Comparison of ENCODE assay signal across 8 cellular contexts in the genomic region with DNA sequence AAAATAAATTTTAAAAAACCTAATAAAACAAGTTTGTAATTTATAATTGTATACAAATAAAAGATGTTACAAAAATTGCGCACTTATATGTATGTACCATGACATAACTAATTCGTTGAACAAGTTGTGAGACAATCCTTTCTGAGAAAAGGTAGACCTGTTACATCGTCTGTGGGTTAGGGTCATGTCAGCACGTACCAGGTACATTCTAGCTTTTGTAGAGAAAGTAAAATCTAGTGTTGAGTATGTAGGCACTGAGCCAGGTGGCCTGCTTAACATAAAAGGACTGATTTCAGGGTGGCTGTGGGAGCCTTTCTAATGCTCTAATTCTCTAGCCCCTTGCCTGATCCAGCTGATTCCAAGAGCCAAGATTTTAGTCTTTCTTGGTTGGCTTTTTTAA. TPM values are rescaled to one million over a fixed set of nuclear protein-coding genes. Genes with fewer than 3 reads are reported as not detected.
DNase-seq lines count a peak whose midpoint lies in the region; ATAC-seq and TF ChIP-seq lines count a peak whose summit lies in the region.

No MANE protein-coding gene starts in this region.

- no peaks in the 10 kb centered on the region for H3K9me3 Mint-ChIP-seq in memory B cell

- intact Hi-C loops in A673 (cut with micrococcal nuclease; ENCODE audit: unreplicated experiment): loop anchor here (10.0 kb wide), 1 partner anchor 815 kb away; no protein-coding TSS in a partner anchor

- H3K4me3 Mint-ChIP-seq in memory B cell: peak overlapping the region; percentile 96

- H3K9me3 ChIP-seq in A673 (ENCODE audit: low read depth, low read length, poor library complexity, severe bottlenecking): no peaks in the 10 kb centered on the region

- peaks cover 5% of the 10 kb centered on the region for H3K4me1 ChIP-seq in A673 (ENCODE audit: insufficient read depth, low read length, poor library complexity, severe bottlenecking)

- no peaks in the 10 kb centered on the region for H3K27me3 Mint-ChIP-seq in memory B cell

- H3K36me3 ChIP-seq in A673 (ENCODE audit: insufficient read depth, low read length, poor library complexity, severe bottlenecking): peaks cover 20% of the 10 kb centered on the region

- ATAC-seq in memory B cell (ENCODE audit: low read depth) (no peak), GM19328 (IDR thresholded peaks at IDR 0.05; ENCODE audit: unreplicated experiment) (no peak), GM18858 (IDR thresholded peaks at IDR 0.05; ENCODE audit: unreplicated experiment) (no peak), GM19452 (IDR thresholded peaks at IDR 0.05; ENCODE audit: unreplicated experiment) (no peak)

- peaks cover 23% of the 10 kb centered on the region for H3K4me1 Mint-ChIP-seq in memory B cell

- H3K27ac ChIP-seq in A673 (ENCODE audit: low read depth, low read length, poor library complexity, severe bottlenecking): peak overlapping the region; percentile 90
- H3K27ac ChIP-seq in HL-60 (replicated peaks): peak overlapping the region; percentile 94

- no peak for DNase-seq in A673 (ENCODE audit: low spot score)
- DNase-seq in HL-60 (ENCODE audit: low read depth in 1 of 2, low spot score in 1 of 2): peak in 1 of 2 experiments; percentile 13
- DNase-seq in amniotic epithelial cell (ENCODE audit: low read depth): peak; percentile 53
- DNase-seq in memory B cell (ENCODE audit: low spot score in 2 of 2): no peak
- DNase-seq in SK-N-DZ (ENCODE audit: low spot score): no peak

- POLR2A ChIA-PET in A673 (lab: Charles Lee; ENCODE audit: low non-redundant PET): no interaction called here

- no peaks in the 10 kb centered on the region for H3K27me3 ChIP-seq in A673 (replicated peaks; ENCODE audit: insufficient read depth, low read depth, low read length, poor library complexity)
- no peaks in the 10 kb centered on the region for H3K27me3 ChIP-seq in HL-60 (ENCODE audit: insufficient read depth, poor library complexity, severe bottlenecking)

- CTCF ChIA-PET in A673 (lab: Charles Lee): no interaction called here

- H3K36me3 Mint-ChIP-seq in memory B cell: peaks cover 1% of the 10 kb centered on the region

- no TSS peak for BruUV-seq in A673 (replicated peaks; lab: Mats Ljungman, UMichigan)

- H3K27ac Mint-ChIP-seq in memory B cell: peak overlapping the region; percentile 94

- peak overlapping the region; percentile 75 for H3K4me3 ChIP-seq in A673 (ENCODE audit: low read depth, low read length, poor library complexity, severe bottlenecking)
- H3K4me3 ChIP-seq in HL-60 (replicated peaks; ENCODE audit: insufficient read depth, low read length): peak overlapping the region; percentile 83

- TF ChIP-seq CTCF in A673 (conservative IDR thresholded peaks at IDR 0.05; ENCODE audit: low read depth, low read length): no peak
- no peak for TF ChIP-seq CTCF in HL-60 (IDR thresholded peaks at IDR 0.05; ENCODE audit: insufficient read depth, low read length)

RNA-seq across cellular contexts. Expression of a gene that starts 10.4 kb away (rescaled TPM):
- 168 and 183 TPM in 2 replicates for total RNA-seq in A673 (2021)
- 151 and 154 TPM in 2 replicates for polyA plus RNA-seq in SK-N-DZ (2014; cell fraction: cytosol; rRNA removed)
- 42.5 and 61.5 TPM in 2 replicates for polyA plus RNA-seq in SK-N-DZ (2014; cell fraction: nucleus; rRNA removed)

RNA-seq across cellular contexts. Expression of a gene that starts 26.0 kb away (rescaled TPM):
- not detected in 2 replicates for total RNA-seq in A673 (2021)
- not detected in 2 replicates for polyA plus RNA-seq in SK-N-DZ (2014; cell fraction: cytosol; rRNA removed)
- not detected in 2 replicates for polyA plus RNA-seq in SK-N-DZ (2014; cell fraction: nucleus; rRNA removed)

RNA-seq across cellular contexts. Expression of a gene that starts 39.5 kb away (rescaled TPM):
- 34.5 and 37.7 TPM in 2 replicates for total RNA-seq in A673 (2021)
- 84.3 and 90.7 TPM in 2 replicates for polyA plus RNA-seq in SK-N-DZ (2014; cell fraction: cytosol; rRNA removed)
- polyA plus RNA-seq in SK-N-DZ (2014; cell fraction: nucleus; rRNA removed): 37.7 and 51.1 TPM in 2 replicates
